Comparison of ENCODE assay signal across 13 cellular contexts in genomic region chr11:83025267-83025704, GRCh38. TPM values are rescaled to one million over a fixed set of nuclear protein-coding genes. Genes with fewer than 3 reads are reported as not detected.
A peak's percentile ranks its signal among the peaks of the same experiment; 100 is the strongest.
DNase-seq lines count a peak whose midpoint lies in the region; TF ChIP-seq lines count a peak whose summit lies in the region.
"Had no signal": no experiment of that assay in that cellular context is flagged by ENCODE, and none has a peak within 500 bp of the region (broad histone marks: within the 10 kb centered on the region; RNA-seq: fewer than 3 reads in every experiment).

No MANE protein-coding gene starts in this region.

- H3K9ac ChIP-seq in SU-DHL-6 (ENCODE audit: low read length): peak overlapping the region; percentile 11; the same call in 1 of the 2 replicates
- H3K9ac ChIP-seq: BLaER1 treated with 17β-estradiol and CSF1 and Interleukin-3, amounts not matched to agents 10 nM and 100 nM had no signal

- H2AFZ ChIP-seq in SU-DHL-6 (ENCODE audit: low read depth, low read length, severe bottlenecking): no peak overlapping the region

- no peak for TF ChIP-seq POLR2A in tibial nerve (IDR thresholded peaks at IDR 0.05)

- WGBS in tibial nerve, 2 donors: 30 to 37% methylated on average over 2 of the region's 2 CpGs

- TF ChIP-seq CTCF in LNCaP clone FGC (IDR thresholded peaks at IDR 0.05; ENCODE audit: control insufficient read depth, extremely low read depth, insufficient read depth) (0 out of 2 replicates have a peak, but pooled peaks have one; percentile 3), SU-DHL-6 (IDR thresholded peaks at IDR 0.05; ENCODE audit: insufficient read depth, low read length, poor library complexity, severe bottlenecking) (no peak), tibial nerve (IDR thresholded peaks at IDR 0.05) (no peak)

- TF ChIP-seq EP300 in tibial nerve (IDR thresholded peaks at IDR 0.05): peak in 1 of 2 donors; percentile 71

- H3K36me3 ChIP-seq in SU-DHL-6 (ENCODE audit: low read length) (peaks cover 6% of the 10 kb centered on the region; the same call in 1 of the 2 replicates), tibial nerve (no peaks in the 10 kb centered on the region)
- H3K36me3 ChIP-seq: SJCRH30 had no signal

- DNase-seq in COLO668 (lab: John Stamatoyannopoulos, UW; ENCODE audit: unreplicated experiment): peak; percentile 50
- peak; percentile 97 for DNase-seq in LNCaP clone FGC (ENCODE audit: low read depth)
- peak; percentile 78 for DNase-seq in islet precursor cell
- no peak for DNase-seq in NCI-H187 (lab: John Stamatoyannopoulos, UW)
- no peak for DNase-seq in CD1c-positive myeloid dendritic cell (ENCODE audit: extremely low spot score)
- DNase-seq in tibial nerve (ENCODE audit: low spot score in 2 of 2): no peak
- no peak for DNase-seq in activated CD4-positive, alpha-beta T cell treated with anti-CD3 and anti-CD28 coated beads, Interleukin-2, amount 50 U/mL, for 4 hours
- DNase-seq: activated CD4-positive, alpha-beta T cell treated with anti-CD3 and anti-CD28 coated beads for 4 hours; natural killer cell; NCI-H1048; SJCRH30 had no signal

- peak overlapping the region; percentile 23 for H3K4me2 ChIP-seq in SU-DHL-6 (ENCODE audit: low read depth, low read length, poor library complexity, severe bottlenecking)

- H3K27me3 ChIP-seq in SU-DHL-6 (ENCODE audit: low read length) (no peaks in the 10 kb centered on the region), tibial nerve (no peaks in the 10 kb centered on the region)
- H3K27me3 ChIP-seq: BLaER1 treated with 17β-estradiol and CSF1 and Interleukin-3, amounts not matched to agents 10 nM and 100 nM; SJCRH30 had no signal

- H3K79me2 ChIP-seq in SU-DHL-6 (ENCODE audit: insufficient read depth, low read length): peaks cover 100% of the 10 kb centered on the region

- H3K9me2 ChIP-seq in SU-DHL-6 (replicated peaks; ENCODE audit: insufficient read depth, low read length): no peaks in the 10 kb centered on the region

- H3K4me1 ChIP-seq in tibial nerve: peaks cover 3 to 68% (median 25%) of the 10 kb centered on the region in 4 donors
- H3K4me1 ChIP-seq: SJCRH30 had no signal

- 0 out of 2 replicates have a peak, but pooled peaks cover 7% of the 10 kb centered on the region for H4K20me1 ChIP-seq in SU-DHL-6 (ENCODE audit: low read depth, low read length)
- H4K20me1 ChIP-seq: BLaER1 treated with 17β-estradiol and CSF1 and Interleukin-3, amounts not matched to agents 10 nM and 100 nM had no signal

- H3F3A ChIP-seq in SU-DHL-6 (ENCODE audit: insufficient read depth): 0 out of 2 replicates have a peak, but pooled peaks cover 3% of the 10 kb centered on the region

- H3K27ac ChIP-seq in SU-DHL-6 (ENCODE audit: low read depth, low read length): peak overlapping the region; percentile 21; the same call in 1 of the 2 replicates
- peak overlapping the region in 2 of 4 donors; percentile 5 to 66 for H3K27ac ChIP-seq in tibial nerve
- H3K27ac ChIP-seq: BLaER1 treated with 17β-estradiol and CSF1 and Interleukin-3, amounts not matched to agents 10 nM and 100 nM; SJCRH30 had no signal

- H3K9me3 ChIP-seq in SU-DHL-6 (ENCODE audit: insufficient read depth, low read length) (0 out of 2 replicates have a peak, but pooled peaks cover 7% of the 10 kb centered on the region), tibial nerve (no peaks in the 10 kb centered on the region)
- H3K9me3 ChIP-seq: SJCRH30 had no signal

- H3K4me3 ChIP-seq in LNCaP clone FGC (ENCODE audit: low read depth, low read length) (peak overlapping the region; percentile 20), SU-DHL-6 (ENCODE audit: insufficient read depth, low read length, poor library complexity, severe bottlenecking) (no peak overlapping the region), tibial nerve (no peak overlapping the region)
- H3K4me3 ChIP-seq: BLaER1 treated with 17β-estradiol and CSF1 and Interleukin-3, amounts not matched to agents 10 nM and 100 nM; SJCRH30 had no signal

RNA-seq across cellular contexts. Expression of gene RAB30, which starts 46.4 kb away (rescaled TPM):
- 10 to 100 TPM; 19.8 to 50.4 (median 31.2) TPM for total RNA-seq in tibial nerve

Comparison
In these comparisons a context has a peak if more than half of its experiments do, and no peak if none do; other contexts are left out.
1. DNase-seq: peak in COLO668 (single experiment), LNCaP clone FGC (single experiment) and islet precursor cell (single experiment); none in NCI-H187 (0 of 2), CD1c-positive myeloid dendritic cell (single experiment), tibial nerve (0 of 2) and activated CD4-positive, alpha-beta T cell treated with anti-CD3 and anti-CD28 coated beads, Interleukin-2, amount 50 U/mL, for 4 hours (0 of 2).